In the genomic region with DNA sequence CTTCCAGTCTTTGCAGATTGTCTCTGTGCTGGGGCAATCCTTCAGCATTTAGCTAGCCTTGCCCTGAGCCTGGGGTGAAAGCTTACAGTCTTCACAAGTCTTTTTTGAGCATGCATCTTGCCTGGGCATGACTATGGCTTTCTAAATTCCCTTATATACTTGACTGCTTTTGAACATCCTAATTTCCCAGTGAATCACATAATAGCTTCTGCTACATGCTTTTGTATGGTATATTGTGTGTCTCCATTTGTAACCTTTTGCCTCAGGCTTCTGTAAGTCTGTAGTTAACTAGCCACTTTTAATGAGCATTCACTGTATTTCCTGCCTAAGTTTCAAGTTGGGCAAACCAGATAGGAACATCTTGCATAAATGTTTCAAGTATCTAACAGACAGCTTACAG, we compare ENCODE assay signal across 27 cellular contexts.
"Had no signal": no experiment of that assay in that cellular context is flagged by ENCODE, and none has a peak within 500 bp of the region (broad histone marks: within the 10 kb centered on the region; RNA-seq: fewer than 3 reads in every experiment).

No MANE protein-coding gene starts in this region.

- H3K27me3 ChIP-seq: adrenal gland, cardiac muscle cell, Peyer's patch had no signal

- H3K36me3 Mint-ChIP-seq: activated naive CD4-positive, alpha-beta T cell treated with anti-CD3 and anti-CD28 coated beads, Interleukin-2, amount 50 U/mL, for 72 hours; brain had no signal

- H3K4me1 ChIP-seq: adrenal gland, Peyer's patch had no signal

- H3K4me3 Mint-ChIP-seq: activated CD4-positive, alpha-beta T cell treated with anti-CD3 and anti-CD28 coated beads, Interleukin-2, amount 10 ng/mL, durations not matched to agents 7 days and 5 days; activated CD8-positive, alpha-beta T cell treated with anti-CD3 and anti-CD28 coated beads, Interleukin-2, amount 10 ng/mL, durations not matched to agents 7 days and 5 days; activated naive CD4-positive, alpha-beta T cell treated with anti-CD3 and anti-CD28 coated beads for 36 hours; activated T-cell treated with anti-CD3 and anti-CD28 coated beads, Interleukin-2, amount 50 U/mL, for 24 hours; central memory CD8-positive, alpha-beta T cell had no signal

- H3K36me3 ChIP-seq: adrenal gland, cardiac muscle cell, Peyer's patch, WERI-Rb-1 had no signal

- ATAC-seq: activated CD8-positive, alpha-beta T cell treated with anti-CD3 and anti-CD28 coated beads, Interleukin-2, amount 10 ng/mL, durations not matched to agents 7 days and 5 days; activated naive CD4-positive, alpha-beta T cell treated with anti-CD3 and anti-CD28 coated beads, Interleukin-2, amount 50 U/mL, for 72 hours; PC-3 had no signal

- FAIRE-seq: K562 had no signal

- H3K9me3 Mint-ChIP-seq: activated CD4-positive, alpha-beta T cell treated with anti-CD3 and anti-CD28 coated beads, Interleukin-2, amount 10 ng/mL, durations not matched to agents 7 days and 5 days; activated naive CD4-positive, alpha-beta T cell treated with anti-CD3 and anti-CD28 coated beads for 36 hours; activated naive CD4-positive, alpha-beta T cell treated with anti-CD3 and anti-CD28 coated beads, Interleukin-2, amount 50 U/mL, for 72 hours; activated T-cell treated with anti-CD3 and anti-CD28 coated beads, Interleukin-2, amount 50 U/mL, for 24 hours; activated T-helper 2 cell treated with anti-CD3 and anti-CD28 coated beads, Interferon-gamma antibody, Interleukin-2, Interleukin-4, amounts not matched to agents 10 μg/mL and 5 μg/mL and 100 μg/mL, durations not matched to agents 14 hours and 24 hours and 36 hours; central memory CD8-positive, alpha-beta T cell had no signal

- H3K4me1 Mint-ChIP-seq: activated CD4-positive, alpha-beta T cell treated with anti-CD3 and anti-CD28 coated beads, Interleukin-2, amount 10 ng/mL, durations not matched to agents 7 days and 5 days; central memory CD8-positive, alpha-beta T cell had no signal

- DNase-seq: activated CD4-positive, alpha-beta T cell treated with anti-CD3 and anti-CD28 coated beads, Interleukin-2, amount 10 ng/mL, durations not matched to agents 7 days and 5 days; activated CD4-positive, alpha-beta T cell treated with anti-CD3 and anti-CD28 coated beads, Interleukin-2, amount 50 U/mL, for 48 hours; activated CD8-positive, alpha-beta T cell treated with anti-CD3 and anti-CD28 coated beads, Interleukin-2, amount 10 ng/mL, durations not matched to agents 7 days and 5 days; activated gamma-delta T cell treated with Interleukin-2 at 50 U/mL for 16 hours; activated naive CD4-positive, alpha-beta T cell treated with anti-CD3 and anti-CD28 coated beads for 36 hours; activated T-cell treated with anti-CD3 and anti-CD28 coated beads, Interleukin-2, amount 50 U/mL, for 24 hours; adrenal gland; anterior cingulate cortex; NCI-H1105; NCI-H1436; NCI-H1694; NCI-H1930; NCI-H2081 treated with DMSO at 0.1 percent for 48 hours; NCI-H345; NCI-H524 treated with DMSO at 0.1 percent for 48 hours; PC-3; Peyer's patch; Right ventricle myocardium superior; RPMI8226; T1000; WERI-Rb-1 had no signal

- H3K9me3 ChIP-seq: adrenal gland, Peyer's patch had no signal

- H3K27ac ChIP-seq: adrenal gland, cardiac muscle cell, Peyer's patch, WERI-Rb-1 had no signal

- H3K4me3 ChIP-seq: adrenal gland, cardiac muscle cell, K562, Peyer's patch had no signal

- H3K27ac Mint-ChIP-seq: activated CD4-positive, alpha-beta T cell treated with anti-CD3 and anti-CD28 coated beads, Interleukin-2, amount 10 ng/mL, durations not matched to agents 7 days and 5 days; activated CD8-positive, alpha-beta T cell treated with anti-CD3 and anti-CD28 coated beads, Interleukin-2, amount 10 ng/mL, durations not matched to agents 7 days and 5 days; activated naive CD4-positive, alpha-beta T cell treated with anti-CD3 and anti-CD28 coated beads for 36 hours; activated naive CD4-positive, alpha-beta T cell treated with anti-CD3 and anti-CD28 coated beads, Interleukin-2, amount 50 U/mL, for 72 hours; activated T-cell treated with anti-CD3 and anti-CD28 coated beads, Interleukin-2, amount 50 U/mL, for 24 hours; activated T-helper 2 cell treated with anti-CD3 and anti-CD28 coated beads, Interferon-gamma antibody, Interleukin-2, Interleukin-4, amounts not matched to agents 10 μg/mL and 5 μg/mL and 100 μg/mL, durations not matched to agents 14 hours and 24 hours and 36 hours had no signal
